ENCODE assay signal across 2 cellular contexts in the genomic region with DNA sequence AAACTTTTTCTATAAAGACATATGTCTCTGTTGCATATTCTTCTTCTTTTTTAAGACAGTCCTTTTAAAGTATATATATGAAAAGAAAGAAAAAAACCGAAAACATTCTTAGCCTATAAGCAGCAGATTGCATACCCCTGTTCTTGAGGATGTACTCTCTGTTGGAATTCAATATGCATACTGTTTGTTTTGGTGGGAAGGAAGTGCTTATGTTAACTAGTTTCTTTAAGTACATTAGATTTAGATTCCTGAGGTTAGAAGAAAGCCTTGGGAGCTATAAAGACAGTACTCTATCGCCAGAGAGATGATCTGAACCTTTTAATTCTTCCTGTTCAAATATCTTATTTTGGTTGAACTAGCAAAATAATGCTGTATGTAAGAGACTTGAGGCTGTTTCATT.
TF ChIP-seq lines count a peak whose summit lies in the region.

No MANE protein-coding gene starts in this region.

TF ChIP-seq in IMR-90, 13 proteins besides CTCF, POLR2A, EP300 and RAD21:
- TF ChIP-seq FOS (IDR thresholded peaks at IDR 0.05; ENCODE audit: low read depth, low read length) = no peak
- TF ChIP-seq RFX5 (IDR thresholded peaks at IDR 0.05; ENCODE audit: low read depth, low read length) = no peak
- no peak for TF ChIP-seq MAZ (IDR thresholded peaks at IDR 0.05; ENCODE audit: borderline replicate concordance, low read depth, low read length)
- TF ChIP-seq, protein P1, sequence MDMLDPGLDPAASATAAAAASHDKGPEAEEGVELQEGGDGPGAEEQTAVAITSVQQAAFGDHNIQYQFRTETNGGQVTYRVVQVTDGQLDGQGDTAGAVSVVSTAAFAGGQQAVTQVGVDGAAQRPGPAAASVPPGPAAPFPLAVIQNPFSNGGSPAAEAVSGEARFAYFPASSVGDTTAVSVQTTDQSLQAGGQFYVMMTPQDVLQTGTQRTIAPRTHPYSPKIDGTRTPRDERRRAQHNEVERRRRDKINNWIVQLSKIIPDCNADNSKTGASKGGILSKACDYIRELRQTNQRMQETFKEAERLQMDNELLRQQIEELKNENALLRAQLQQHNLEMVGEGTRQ (IDR thresholded peaks at IDR 0.05; ENCODE audit: low read depth, low read length) = no peak
- no peak for TF ChIP-seq SMC3 (IDR thresholded peaks at IDR 0.05; ENCODE audit: low read depth, low read length)

TF ChIP-seq in H1, 55 proteins besides CTCF, POLR2A, EP300 and RAD21:
- TF ChIP-seq BRCA1 (IDR thresholded peaks at IDR 0.05; ENCODE audit: low read depth, low read length) (no peak), TEAD4 (IDR thresholded peaks at IDR 0.05; ENCODE audit: low read depth, low read length) (peak; percentile 51; the same call in 1 of the 2 replicates)
- TF ChIP-seq, protein P2, sequence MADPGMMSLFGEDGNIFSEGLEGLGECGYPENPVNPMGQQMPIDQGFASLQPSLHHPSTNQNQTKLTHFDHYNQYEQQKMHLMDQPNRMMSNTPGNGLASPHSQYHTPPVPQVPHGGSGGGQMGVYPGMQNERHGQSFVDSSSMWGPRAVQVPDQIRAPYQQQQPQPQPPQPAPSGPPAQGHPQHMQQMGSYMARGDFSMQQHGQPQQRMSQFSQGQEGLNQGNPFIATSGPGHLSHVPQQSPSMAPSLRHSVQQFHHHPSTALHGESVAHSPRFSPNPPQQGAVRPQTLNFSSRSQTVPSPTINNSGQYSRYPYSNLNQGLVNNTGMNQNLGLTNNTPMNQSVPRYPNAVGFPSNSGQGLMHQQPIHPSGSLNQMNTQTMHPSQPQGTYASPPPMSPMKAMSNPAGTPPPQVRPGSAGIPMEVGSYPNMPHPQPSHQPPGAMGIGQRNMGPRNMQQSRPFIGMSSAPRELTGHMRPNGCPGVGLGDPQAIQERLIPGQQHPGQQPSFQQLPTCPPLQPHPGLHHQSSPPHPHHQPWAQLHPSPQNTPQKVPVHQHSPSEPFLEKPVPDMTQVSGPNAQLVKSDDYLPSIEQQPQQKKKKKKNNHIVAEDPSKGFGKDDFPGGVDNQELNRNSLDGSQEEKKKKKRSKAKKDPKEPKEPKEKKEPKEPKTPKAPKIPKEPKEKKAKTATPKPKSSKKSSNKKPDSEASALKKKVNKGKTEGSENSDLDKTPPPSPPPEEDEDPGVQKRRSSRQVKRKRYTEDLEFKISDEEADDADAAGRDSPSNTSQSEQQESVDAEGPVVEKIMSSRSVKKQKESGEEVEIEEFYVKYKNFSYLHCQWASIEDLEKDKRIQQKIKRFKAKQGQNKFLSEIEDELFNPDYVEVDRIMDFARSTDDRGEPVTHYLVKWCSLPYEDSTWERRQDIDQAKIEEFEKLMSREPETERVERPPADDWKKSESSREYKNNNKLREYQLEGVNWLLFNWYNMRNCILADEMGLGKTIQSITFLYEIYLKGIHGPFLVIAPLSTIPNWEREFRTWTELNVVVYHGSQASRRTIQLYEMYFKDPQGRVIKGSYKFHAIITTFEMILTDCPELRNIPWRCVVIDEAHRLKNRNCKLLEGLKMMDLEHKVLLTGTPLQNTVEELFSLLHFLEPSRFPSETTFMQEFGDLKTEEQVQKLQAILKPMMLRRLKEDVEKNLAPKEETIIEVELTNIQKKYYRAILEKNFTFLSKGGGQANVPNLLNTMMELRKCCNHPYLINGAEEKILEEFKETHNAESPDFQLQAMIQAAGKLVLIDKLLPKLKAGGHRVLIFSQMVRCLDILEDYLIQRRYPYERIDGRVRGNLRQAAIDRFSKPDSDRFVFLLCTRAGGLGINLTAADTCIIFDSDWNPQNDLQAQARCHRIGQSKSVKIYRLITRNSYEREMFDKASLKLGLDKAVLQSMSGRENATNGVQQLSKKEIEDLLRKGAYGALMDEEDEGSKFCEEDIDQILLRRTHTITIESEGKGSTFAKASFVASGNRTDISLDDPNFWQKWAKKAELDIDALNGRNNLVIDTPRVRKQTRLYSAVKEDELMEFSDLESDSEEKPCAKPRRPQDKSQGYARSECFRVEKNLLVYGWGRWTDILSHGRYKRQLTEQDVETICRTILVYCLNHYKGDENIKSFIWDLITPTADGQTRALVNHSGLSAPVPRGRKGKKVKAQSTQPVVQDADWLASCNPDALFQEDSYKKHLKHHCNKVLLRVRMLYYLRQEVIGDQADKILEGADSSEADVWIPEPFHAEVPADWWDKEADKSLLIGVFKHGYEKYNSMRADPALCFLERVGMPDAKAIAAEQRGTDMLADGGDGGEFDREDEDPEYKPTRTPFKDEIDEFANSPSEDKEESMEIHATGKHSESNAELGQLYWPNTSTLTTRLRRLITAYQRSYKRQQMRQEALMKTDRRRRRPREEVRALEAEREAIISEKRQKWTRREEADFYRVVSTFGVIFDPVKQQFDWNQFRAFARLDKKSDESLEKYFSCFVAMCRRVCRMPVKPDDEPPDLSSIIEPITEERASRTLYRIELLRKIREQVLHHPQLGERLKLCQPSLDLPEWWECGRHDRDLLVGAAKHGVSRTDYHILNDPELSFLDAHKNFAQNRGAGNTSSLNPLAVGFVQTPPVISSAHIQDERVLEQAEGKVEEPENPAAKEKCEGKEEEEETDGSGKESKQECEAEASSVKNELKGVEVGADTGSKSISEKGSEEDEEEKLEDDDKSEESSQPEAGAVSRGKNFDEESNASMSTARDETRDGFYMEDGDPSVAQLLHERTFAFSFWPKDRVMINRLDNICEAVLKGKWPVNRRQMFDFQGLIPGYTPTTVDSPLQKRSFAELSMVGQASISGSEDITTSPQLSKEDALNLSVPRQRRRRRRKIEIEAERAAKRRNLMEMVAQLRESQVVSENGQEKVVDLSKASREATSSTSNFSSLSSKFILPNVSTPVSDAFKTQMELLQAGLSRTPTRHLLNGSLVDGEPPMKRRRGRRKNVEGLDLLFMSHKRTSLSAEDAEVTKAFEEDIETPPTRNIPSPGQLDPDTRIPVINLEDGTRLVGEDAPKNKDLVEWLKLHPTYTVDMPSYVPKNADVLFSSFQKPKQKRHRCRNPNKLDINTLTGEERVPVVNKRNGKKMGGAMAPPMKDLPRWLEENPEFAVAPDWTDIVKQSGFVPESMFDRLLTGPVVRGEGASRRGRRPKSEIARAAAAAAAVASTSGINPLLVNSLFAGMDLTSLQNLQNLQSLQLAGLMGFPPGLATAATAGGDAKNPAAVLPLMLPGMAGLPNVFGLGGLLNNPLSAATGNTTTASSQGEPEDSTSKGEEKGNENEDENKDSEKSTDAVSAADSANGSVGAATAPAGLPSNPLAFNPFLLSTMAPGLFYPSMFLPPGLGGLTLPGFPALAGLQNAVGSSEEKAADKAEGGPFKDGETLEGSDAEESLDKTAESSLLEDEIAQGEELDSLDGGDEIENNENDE (IDR thresholded peaks at IDR 0.05; ENCODE audit: insufficient replicate concordance, low read length) = peak; percentile 35
